ENCODE assay signal across 14 cellular contexts in the genomic region with DNA sequence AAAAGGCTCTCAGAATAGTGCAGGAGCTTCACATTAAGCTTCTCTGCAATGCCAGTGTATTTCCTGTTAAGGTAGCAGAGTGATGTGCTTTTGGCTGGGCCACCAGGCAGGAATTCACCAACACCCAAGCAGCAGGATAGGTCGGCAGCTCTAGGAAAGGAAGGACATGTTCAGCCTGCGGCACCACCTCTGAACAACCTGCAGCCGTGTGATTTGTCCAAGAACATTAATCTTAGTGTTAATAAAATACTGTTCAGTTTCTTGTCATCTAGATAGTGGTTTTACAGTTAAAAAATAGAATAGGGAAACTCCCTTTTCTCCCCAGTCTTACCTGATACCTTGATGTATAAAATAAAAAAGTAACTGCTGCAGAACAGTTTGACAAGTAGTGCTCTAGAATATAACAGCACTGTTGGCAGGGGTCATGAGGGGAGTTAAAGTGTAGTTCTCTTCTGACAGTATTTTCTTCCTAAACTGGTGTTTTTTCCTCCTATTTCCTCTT. TPM values are rescaled to one million over a fixed set of nuclear protein-coding genes. Genes with fewer than 3 reads are reported as not detected.
DNase-seq lines count a peak whose midpoint lies in the region; ATAC-seq, FAIRE-seq and TF ChIP-seq lines count a peak whose summit lies in the region.
"Had no signal": no experiment of that assay in that cellular context is flagged by ENCODE, and none has a peak within 500 bp of the region (broad histone marks: within the 10 kb centered on the region; RNA-seq: fewer than 3 reads in every experiment).

No MANE protein-coding gene starts in this region.

- DNase-seq in T-helper 1 cell (no peak), kidney (no peak), adrenal gland (no peak), DMS153 (lab: John Stamatoyannopoulos, UW) (no peak)
- DNase-seq in activated naive CD8-positive, alpha-beta T cell treated with anti-CD3 and anti-CD28 coated beads, Interleukin-2, amount 50 U/mL, for 24 hours, result no peak
- DNase-seq: activated CD4-positive, alpha-beta T cell treated with anti-CD3 and anti-CD28 coated beads, Interleukin-2, amount 50 U/mL, for 4 hours; NCI-H1105; Peyer's patch; testis had no signal

- no peak for FAIRE-seq in kidney (lab: Jason Lieb, UNC)
- FAIRE-seq: A204.1, G401.6 had no signal

- H3K4me1 ChIP-seq in kidney (ENCODE audit: control insufficient read depth in 1 of 2, insufficient read depth in 1 of 2, low read depth in 1 of 2, low read length in 2 of 2), result peaks cover 4 to 8% of the 10 kb centered on the region in 2 donors
- peaks cover 0 to 43% of the 10 kb centered on the region in 2 donors for H3K4me1 ChIP-seq in adrenal gland (replicated peaks in 1 of 2)

- H3K9me3 ChIP-seq in kidney (ENCODE audit: control insufficient read depth in 1 of 2, low read length in 2 of 2), result no peaks in the 10 kb centered on the region
- H3K9me3 ChIP-seq in adrenal gland (replicated peaks in 1 of 3), result no peaks in the 10 kb centered on the region
- H3K9me3 ChIP-seq: Peyer's patch, testis had no signal

- H3K4me3 Mint-ChIP-seq in T-helper 1 cell treated with Interleukin-12 subunit alpha and Interleukin-12 subunit beta and Interleukin-4 antibody, amounts not matched to agents 30 μg/mL and 1 μg/mL, for 36 hours, result no peak overlapping the region
- no peak overlapping the region for H3K4me3 Mint-ChIP-seq in activated naive CD8-positive, alpha-beta T cell treated with anti-CD3 and anti-CD28 coated beads, Interleukin-2, amount 50 U/mL, for 24 hours
- no peak overlapping the region for H3K4me3 Mint-ChIP-seq in nephron

- 27 to 38% (median 34%) methylated on average over 3 of the region's 3 CpGs for WGBS in adrenal gland, 4 donors

- no peak overlapping the region for H3K9ac ChIP-seq in kidney (ENCODE audit: low read length in 2 of 2)

- ATAC-seq in HG02798 (IDR thresholded peaks at IDR 0.05; ENCODE audit: poor library complexity, unreplicated experiment), result peak; percentile 47
- no peak for ATAC-seq in activated naive CD8-positive, alpha-beta T cell treated with anti-CD3 and anti-CD28 coated beads, Interleukin-2, amount 50 U/mL, for 24 hours

- H3K9me3 Mint-ChIP-seq in T-helper 1 cell treated with Interleukin-12 subunit alpha and Interleukin-12 subunit beta and Interleukin-4 antibody, amounts not matched to agents 30 μg/mL and 1 μg/mL, for 36 hours, result no peaks in the 10 kb centered on the region
- peaks cover 4% of the 10 kb centered on the region for H3K9me3 Mint-ChIP-seq in activated naive CD8-positive, alpha-beta T cell treated with anti-CD3 and anti-CD28 coated beads, Interleukin-2, amount 50 U/mL, for 24 hours
- no peaks in the 10 kb centered on the region for H3K9me3 Mint-ChIP-seq in nephron

- H3K27me3 Mint-ChIP-seq in T-helper 1 cell treated with Interleukin-12 subunit alpha and Interleukin-12 subunit beta and Interleukin-4 antibody, amounts not matched to agents 30 μg/mL and 1 μg/mL, for 36 hours (ENCODE audit: low read depth), result no peaks in the 10 kb centered on the region
- H3K27me3 Mint-ChIP-seq in activated naive CD8-positive, alpha-beta T cell treated with anti-CD3 and anti-CD28 coated beads, Interleukin-2, amount 50 U/mL, for 24 hours, result no peaks in the 10 kb centered on the region
- no peaks in the 10 kb centered on the region for H3K27me3 Mint-ChIP-seq in nephron (ENCODE audit: low read depth)

- intact Hi-C loops in kidney (cut with DNase I) (no loop called here), adrenal gland (cut with DNase I) (no loop called here)

- H3K36me3 ChIP-seq in kidney (ENCODE audit: control insufficient read depth in 1 of 2, insufficient read depth in 2 of 2, low read length in 2 of 2), result no peaks in the 10 kb centered on the region
- no peaks in the 10 kb centered on the region for H3K36me3 ChIP-seq in adrenal gland (replicated peaks in 1 of 2)
- H3K36me3 ChIP-seq: Peyer's patch had no signal

- H3K4me3 ChIP-seq in kidney (ENCODE audit: low read length in 2 of 2) (no peak overlapping the region), adrenal gland (no peak overlapping the region)
- H3K4me3 ChIP-seq: Peyer's patch, testis had no signal

- no peak for TF ChIP-seq CTCF in nephron (IDR thresholded peaks at IDR 0.05; ENCODE audit: unreplicated experiment in 3 of 3)
- TF ChIP-seq CTCF in kidney (IDR thresholded peaks at IDR 0.05; ENCODE audit: borderline replicate concordance, extremely low read depth, insufficient read depth), result no peak
- TF ChIP-seq CTCF in adrenal gland (IDR thresholded peaks at IDR 0.05), result no peak

- peaks cover 18% of the 10 kb centered on the region for H3K36me3 Mint-ChIP-seq in T-helper 1 cell treated with Interleukin-12 subunit alpha and Interleukin-12 subunit beta and Interleukin-4 antibody, amounts not matched to agents 30 μg/mL and 1 μg/mL, for 36 hours (ENCODE audit: low read depth)
- peaks cover 32% of the 10 kb centered on the region for H3K36me3 Mint-ChIP-seq in activated naive CD8-positive, alpha-beta T cell treated with anti-CD3 and anti-CD28 coated beads, Interleukin-2, amount 50 U/mL, for 24 hours (ENCODE audit: low read depth)
- peaks cover 38% of the 10 kb centered on the region for H3K36me3 Mint-ChIP-seq in nephron (ENCODE audit: low read depth)

- TF ChIP-seq POLR2A in adrenal gland (IDR thresholded peaks at IDR 0.05), result no peak

- H3K27ac ChIP-seq in kidney (ENCODE audit: low read depth in 2 of 2, low read length in 2 of 2) (no peak overlapping the region), adrenal gland (no peak overlapping the region)
- H3K27ac ChIP-seq: Peyer's patch had no signal

- H3K4me1 Mint-ChIP-seq in T-helper 1 cell treated with Interleukin-12 subunit alpha and Interleukin-12 subunit beta and Interleukin-4 antibody, amounts not matched to agents 30 μg/mL and 1 μg/mL, for 36 hours (ENCODE audit: low read depth), result peaks cover 53% of the 10 kb centered on the region
- H3K4me1 Mint-ChIP-seq in activated naive CD8-positive, alpha-beta T cell treated with anti-CD3 and anti-CD28 coated beads, Interleukin-2, amount 50 U/mL, for 24 hours, result peaks cover 78% of the 10 kb centered on the region
- H3K4me1 Mint-ChIP-seq in nephron, result peaks cover 23% of the 10 kb centered on the region

- H3K27me3 ChIP-seq in adrenal gland, result no peaks in the 10 kb centered on the region
- H3K27me3 ChIP-seq: Peyer's patch, testis had no signal

- peak overlapping the region; percentile 47 for H3K27ac Mint-ChIP-seq in T-helper 1 cell treated with Interleukin-12 subunit alpha and Interleukin-12 subunit beta and Interleukin-4 antibody, amounts not matched to agents 30 μg/mL and 1 μg/mL, for 36 hours
- H3K27ac Mint-ChIP-seq in activated naive CD8-positive, alpha-beta T cell treated with anti-CD3 and anti-CD28 coated beads, Interleukin-2, amount 50 U/mL, for 24 hours, result peak overlapping the region; percentile 57
- H3K27ac Mint-ChIP-seq in nephron, result peak overlapping the region in 2 of 3 experiments; percentile 28 to 49

RNA-seq across cellular contexts. Expression of a gene that starts 18.8 kb away (rescaled TPM):
- total RNA-seq in kidney (52.3 TPM), adrenal gland (10 to 100 TPM; 10.5 to 57.2 (median 31.0) TPM)
- polyA plus RNA-seq in kidney (ENCODE audit: insufficient read depth, low read depth, low replicate concordance) (3.4 TPM), adrenal gland (10 to 100 TPM in 1 of 3 donors, 1 to 10 TPM in 2; 4.8 to 16.0 (median 9.8) TPM)
